Comparison of ENCODE assay signal across 1 cellular context in the genomic region with DNA sequence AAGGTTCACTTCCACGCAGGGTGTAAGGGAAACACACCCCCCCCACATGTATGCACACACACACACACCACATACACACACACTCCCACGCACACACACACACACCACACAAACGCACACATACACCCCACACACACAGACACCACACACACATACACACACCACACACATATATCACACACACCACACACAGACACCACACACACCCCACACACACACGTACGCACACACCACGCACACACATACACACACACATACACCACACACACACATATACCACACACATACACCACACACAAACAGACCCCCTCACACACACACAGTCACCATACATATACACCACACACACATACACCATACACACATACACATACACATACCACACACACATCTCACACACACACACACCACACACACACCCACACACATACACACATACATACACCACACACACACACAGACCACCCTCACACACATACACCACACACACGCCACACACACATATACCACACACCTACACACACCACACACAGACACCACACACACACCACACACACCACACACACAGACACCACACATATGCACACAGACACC.
A peak's percentile ranks its signal among the peaks of the same experiment; 100 is the strongest.
TF ChIP-seq lines count a peak whose summit lies in the region.

No MANE protein-coding gene starts in this region.

TF ChIP-seq in GM12878, 131 proteins besides CTCF, POLR2A, EP300 and RAD21:
- TF ChIP-seq, protein P1, sequence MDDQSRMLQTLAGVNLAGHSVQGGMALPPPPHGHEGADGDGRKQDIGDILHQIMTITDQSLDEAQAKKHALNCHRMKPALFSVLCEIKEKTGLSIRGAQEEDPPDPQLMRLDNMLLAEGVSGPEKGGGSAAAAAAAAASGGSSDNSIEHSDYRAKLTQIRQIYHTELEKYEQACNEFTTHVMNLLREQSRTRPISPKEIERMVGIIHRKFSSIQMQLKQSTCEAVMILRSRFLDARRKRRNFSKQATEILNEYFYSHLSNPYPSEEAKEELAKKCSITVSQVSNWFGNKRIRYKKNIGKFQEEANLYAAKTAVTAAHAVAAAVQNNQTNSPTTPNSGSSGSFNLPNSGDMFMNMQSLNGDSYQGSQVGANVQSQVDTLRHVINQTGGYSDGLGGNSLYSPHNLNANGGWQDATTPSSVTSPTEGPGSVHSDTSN (IDR thresholded peaks at IDR 0.05; ENCODE audit: insufficient replicate concordance, low read depth, low read length), result peak; percentile 40
- TF ChIP-seq SMC3 (IDR thresholded peaks at IDR 0.05; ENCODE audit: borderline replicate concordance, low read length) (no peak), TCF3 (IDR thresholded peaks at IDR 0.05; ENCODE audit: borderline replicate concordance, insufficient read depth, low read depth, low read length) (no peak), MTA2 (IDR thresholded peaks at IDR 0.05; ENCODE audit: low read depth) (no peak), YBX1 (IDR thresholded peaks at IDR 0.05) (no peak), CBFB (IDR thresholded peaks at IDR 0.05; ENCODE audit: low read depth) (no peak), TCF12 (IDR thresholded peaks at IDR 0.05; ENCODE audit: low read depth, low read length) (no peak)
- TF ChIP-seq, protein P2, sequence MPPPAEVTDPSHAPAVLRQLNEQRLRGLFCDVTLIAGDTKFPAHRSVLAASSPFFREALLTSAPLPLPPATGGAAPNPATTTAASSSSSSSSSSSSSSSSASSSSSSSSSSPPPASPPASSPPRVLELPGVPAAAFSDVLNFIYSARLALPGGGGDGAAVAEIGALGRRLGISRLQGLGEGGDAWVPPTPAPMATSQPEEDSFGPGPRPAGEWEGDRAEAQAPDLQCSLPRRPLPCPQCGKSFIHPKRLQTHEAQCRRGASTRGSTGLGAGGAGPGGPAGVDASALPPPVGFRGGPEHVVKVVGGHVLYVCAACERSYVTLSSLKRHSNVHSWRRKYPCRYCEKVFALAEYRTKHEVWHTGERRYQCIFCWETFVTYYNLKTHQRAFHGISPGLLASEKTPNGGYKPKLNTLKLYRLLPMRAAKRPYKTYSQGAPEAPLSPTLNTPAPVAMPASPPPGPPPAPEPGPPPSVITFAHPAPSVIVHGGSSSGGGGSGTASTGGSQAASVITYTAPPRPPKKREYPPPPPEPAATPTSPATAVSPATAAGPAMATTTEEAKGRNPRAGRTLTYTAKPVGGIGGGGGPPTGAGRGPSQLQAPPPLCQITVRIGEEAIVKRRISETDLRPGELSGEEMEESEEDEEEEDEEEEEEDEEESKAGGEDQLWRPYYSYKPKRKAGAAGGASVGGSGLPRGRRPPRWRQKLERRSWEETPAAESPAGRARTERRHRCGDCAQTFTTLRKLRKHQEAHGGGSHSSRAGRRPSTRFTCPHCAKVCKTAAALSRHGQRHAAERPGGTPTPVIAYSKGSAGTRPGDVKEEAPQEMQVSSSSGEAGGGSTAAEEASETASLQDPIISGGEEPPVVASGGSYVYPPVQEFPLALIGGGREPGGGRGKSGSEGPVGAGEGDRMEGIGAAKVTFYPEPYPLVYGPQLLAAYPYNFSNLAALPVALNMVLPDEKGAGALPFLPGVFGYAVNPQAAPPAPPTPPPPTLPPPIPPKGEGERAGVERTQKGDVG (CRISPR knock-in tag; IDR thresholded peaks at IDR 0.05), result no peak
- TF ChIP-seq, protein P3, sequence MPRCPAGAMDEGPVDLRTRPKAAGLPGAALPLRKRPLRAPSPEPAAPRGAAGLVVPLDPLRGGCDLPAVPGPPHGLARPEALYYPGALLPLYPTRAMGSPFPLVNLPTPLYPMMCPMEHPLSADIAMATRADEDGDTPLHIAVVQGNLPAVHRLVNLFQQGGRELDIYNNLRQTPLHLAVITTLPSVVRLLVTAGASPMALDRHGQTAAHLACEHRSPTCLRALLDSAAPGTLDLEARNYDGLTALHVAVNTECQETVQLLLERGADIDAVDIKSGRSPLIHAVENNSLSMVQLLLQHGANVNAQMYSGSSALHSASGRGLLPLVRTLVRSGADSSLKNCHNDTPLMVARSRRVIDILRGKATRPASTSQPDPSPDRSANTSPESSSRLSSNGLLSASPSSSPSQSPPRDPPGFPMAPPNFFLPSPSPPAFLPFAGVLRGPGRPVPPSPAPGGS (IDR thresholded peaks at IDR 0.05; ENCODE audit: borderline replicate concordance, insufficient read depth, low read depth, low read length, poor library complexity, severe bottlenecking), result peak; percentile 10
